In genomic region chr1:24295547-24295946, GRCh38 we compare ENCODE assay signal across 22 cellular contexts. TPM values are rescaled to one million over a fixed set of nuclear protein-coding genes. Genes with fewer than 3 reads are reported as not detected.
DNase-seq lines count a peak whose midpoint lies in the region; ATAC-seq and TF ChIP-seq lines count a peak whose summit lies in the region.
"Had no signal": no experiment of that assay in that cellular context is flagged by ENCODE, and none has a peak within 500 bp of the region (broad histone marks: within the 10 kb centered on the region; RNA-seq: fewer than 3 reads in every experiment).

No MANE protein-coding gene starts in this region.

- TF ChIP-seq POLR2A in breast epithelium (IDR thresholded peaks at IDR 0.05) (no peak), stomach (IDR thresholded peaks at IDR 0.05) (no peak)

- no peak for ATAC-seq in GM18873 (IDR thresholded peaks at IDR 0.05; ENCODE audit: low FRiP score, unreplicated experiment)
- ATAC-seq: stimulated activated naive CD8-positive, alpha-beta T cell treated with anti-CD3 and anti-CD28 coated beads, Interleukin-15, Interleukin-2, amounts not matched to agents 100 U/mL and 50 U/mL, for 24 hours had no signal

- no peaks in the 10 kb centered on the region for H3K36me3 Mint-ChIP-seq in mesothelial cell of epicardium
- H3K36me3 Mint-ChIP-seq: naive B cell had no signal

- no peak overlapping the region for H2AFZ ChIP-seq in GM23248

- in situ Hi-C loops in GM23248 (cut with MboI), result no loop called here

- no peak for TF ChIP-seq EP300 in stomach (IDR thresholded peaks at IDR 0.05)

- H3K36me3 ChIP-seq in GM23248 (ENCODE audit: low read depth) (no peaks in the 10 kb centered on the region), breast epithelium (no peaks in the 10 kb centered on the region), stomach (no peaks in the 10 kb centered on the region)
- H3K36me3 ChIP-seq: ascending aorta, left ventricle myocardium inferior had no signal

- H3F3A ChIP-seq in GM23248 (ENCODE audit: insufficient read depth), result peaks cover 24% of the 10 kb centered on the region

- peaks cover 34% of the 10 kb centered on the region for H3K4me1 Mint-ChIP-seq in mesothelial cell of epicardium
- H3K4me1 Mint-ChIP-seq: naive B cell had no signal

- no peaks in the 10 kb centered on the region for H3K79me2 ChIP-seq in GM23248 (ENCODE audit: insufficient read depth)

- no peaks in the 10 kb centered on the region for H3K9me2 ChIP-seq in GM23248 (ENCODE audit: insufficient read depth)

- no peaks in the 10 kb centered on the region for H3K27me3 ChIP-seq in GM23248 (replicated peaks; ENCODE audit: insufficient read depth)
- H3K27me3 ChIP-seq in breast epithelium, result no peaks in the 10 kb centered on the region
- peaks cover 0 to 2% (median 0%) of the 10 kb centered on the region in 3 donors for H3K27me3 ChIP-seq in stomach
- H3K27me3 ChIP-seq: ascending aorta had no signal

- H4K20me1 ChIP-seq in GM23248 (ENCODE audit: insufficient read depth), result no peaks in the 10 kb centered on the region

- no peak for DNase-seq in GM23248
- no peak for DNase-seq in breast epithelium (ENCODE audit: low spot score in 2 of 2)
- DNase-seq in mesothelial cell of epicardium (ENCODE audit: low spot score in 2 of 2, unreplicated experiment in 2 of 2), result no peak
- no peak for DNase-seq in stomach
- DNase-seq in NK-92 treated with Interleukin-12 subunit alpha and Interleukin-12 subunit beta, amount 100 ng/mL, for 24 hours (lab: John Stamatoyannopoulos, UW), result no peak
- DNase-seq in activated CD4-positive, CD25-positive, alpha-beta regulatory T cell (lab: John Stamatoyannopoulos, UW), result no peak
- no peak for DNase-seq in germinal center (ENCODE audit: low spot score)
- DNase-seq: activated CD4-positive, alpha-beta T cell treated with anti-CD3 and anti-CD28 coated beads for 48 hours; activated CD8-positive, alpha-beta memory T cell treated with anti-CD3 and anti-CD28 coated beads, Interleukin-2, amount 50 U/mL, for 4 hours; activated naive CD4-positive, alpha-beta T cell; foreskin melanocyte; left ventricle myocardium inferior; MM.1S; naive B cell; NCI-H187 treated with DMSO at 0.1 percent for 48 hours; NCI-H510A treated with DMSO at 0.1 percent for 48 hours; stimulated activated naive CD8-positive, alpha-beta T cell treated with anti-CD3 and anti-CD28 coated beads, Interleukin-15, Interleukin-2, amounts not matched to agents 100 U/mL and 50 U/mL, for 24 hours; T-helper 9 cell had no signal

- peak overlapping the region; percentile 88 for H3K27ac Mint-ChIP-seq in mesothelial cell of epicardium
- H3K27ac Mint-ChIP-seq: naive B cell had no signal

- no peaks in the 10 kb centered on the region for H3K9me3 Mint-ChIP-seq in mesothelial cell of epicardium
- H3K9me3 Mint-ChIP-seq: naive B cell had no signal

- TF ChIP-seq CTCF in breast epithelium (IDR thresholded peaks at IDR 0.05) (no peak), mesothelial cell of epicardium (IDR thresholded peaks at IDR 0.05; ENCODE audit: unreplicated experiment) (no peak), stomach (IDR thresholded peaks at IDR 0.05) (no peak)

- H3K4me1 ChIP-seq in GM23248 (ENCODE audit: insufficient read depth) (peaks cover 19% of the 10 kb centered on the region), breast epithelium (peaks cover 0 to 4% of the 10 kb centered on the region in 2 donors), stomach (peaks cover 0 to 10% (median 7%) of the 10 kb centered on the region in 4 donors)
- H3K4me1 ChIP-seq: ascending aorta had no signal

- no peak overlapping the region for H3K9ac ChIP-seq in GM23248

- H3K4me2 ChIP-seq in GM23248 (ENCODE audit: unreplicated experiment), result peak overlapping the region; percentile 69

- H3K4me3 ChIP-seq in GM23248, result peak overlapping the region; percentile 54; the same call in 1 of the 2 replicates
- H3K4me3 ChIP-seq in breast epithelium, result no peak overlapping the region
- no peak overlapping the region for H3K4me3 ChIP-seq in stomach
- H3K4me3 ChIP-seq: ascending aorta, left ventricle myocardium inferior had no signal

- H3K4me3 Mint-ChIP-seq in mesothelial cell of epicardium, result no peak overlapping the region
- H3K4me3 Mint-ChIP-seq: naive B cell had no signal

- H3K9me3 ChIP-seq in GM23248 (ENCODE audit: low read depth), result no peaks in the 10 kb centered on the region
- no peaks in the 10 kb centered on the region for H3K9me3 ChIP-seq in breast epithelium
- no peaks in the 10 kb centered on the region for H3K9me3 ChIP-seq in stomach
- H3K9me3 ChIP-seq: ascending aorta, left ventricle myocardium inferior had no signal

- intact Hi-C loops in breast epithelium (cut with DNase I; ENCODE audit: low total_unique reads) (no loop called here), stomach (cut with DNase I; ENCODE audit: low total_unique reads) (no loop called here)

- H3K27ac ChIP-seq in GM23248, result peak overlapping the region; percentile 95
- peak overlapping the region; percentile 74 to 92 for H3K27ac ChIP-seq in breast epithelium
- H3K27ac ChIP-seq in stomach, result peak overlapping the region in 4 of 5 donors; percentile 61 to 82 (median 72)
- H3K27ac ChIP-seq: left ventricle myocardium inferior had no signal

- no peaks in the 10 kb centered on the region for H3K27me3 Mint-ChIP-seq in mesothelial cell of epicardium (ENCODE audit: low read depth)

- WGBS in GM23248 (ENCODE audit: low coverage in 1 of 2, low lambda C conversion rate in 2 of 2, missing lambda C conversion rate in 2 of 2), 2 experiments, result 90% methylated on average over 5 of the region's 5 CpGs
- WGBS in stomach, 5 donors, result 91 to 95% (median 93%) methylated on average over 5 of the region's 5 CpGs

RNA-seq across cellular contexts. Expression of gene GRHL3, which starts 23.6 kb away (rescaled TPM):
- total RNA-seq in GM23248 (2014; rRNA removed; shearing (Covaris generic)), result not detected in 2 replicates
- polyA plus RNA-seq in GM23248 (2016; fragmentation: Nextera tagmentation; extraction: Ambion mirVana) (not detected in 2 replicates), stomach (10 to 100 TPM in 1 of 3 donors, under 1 TPM in 2; 0.19 to 13.9 (median 0.61) TPM)
- total RNA-seq in breast epithelium (1 to 10 TPM in 1 of 3 donors, under 1 TPM in 1, not detected in 1; 0.98 to 4.0 TPM), mesothelial cell of epicardium (17.1 to 19.1 TPM (median 17.9 TPM) in 3 replicates), stomach (under 1 TPM in 1 of 5 donors, not detected in 4; 0.73 TPM)
- total RNA-seq: ascending aorta, left ventricle myocardium inferior, pulmonary artery endothelial cell, SK-MEL-5 had no signal
